2 cellular contexts compared by ENCODE assay signal in the genomic region with DNA sequence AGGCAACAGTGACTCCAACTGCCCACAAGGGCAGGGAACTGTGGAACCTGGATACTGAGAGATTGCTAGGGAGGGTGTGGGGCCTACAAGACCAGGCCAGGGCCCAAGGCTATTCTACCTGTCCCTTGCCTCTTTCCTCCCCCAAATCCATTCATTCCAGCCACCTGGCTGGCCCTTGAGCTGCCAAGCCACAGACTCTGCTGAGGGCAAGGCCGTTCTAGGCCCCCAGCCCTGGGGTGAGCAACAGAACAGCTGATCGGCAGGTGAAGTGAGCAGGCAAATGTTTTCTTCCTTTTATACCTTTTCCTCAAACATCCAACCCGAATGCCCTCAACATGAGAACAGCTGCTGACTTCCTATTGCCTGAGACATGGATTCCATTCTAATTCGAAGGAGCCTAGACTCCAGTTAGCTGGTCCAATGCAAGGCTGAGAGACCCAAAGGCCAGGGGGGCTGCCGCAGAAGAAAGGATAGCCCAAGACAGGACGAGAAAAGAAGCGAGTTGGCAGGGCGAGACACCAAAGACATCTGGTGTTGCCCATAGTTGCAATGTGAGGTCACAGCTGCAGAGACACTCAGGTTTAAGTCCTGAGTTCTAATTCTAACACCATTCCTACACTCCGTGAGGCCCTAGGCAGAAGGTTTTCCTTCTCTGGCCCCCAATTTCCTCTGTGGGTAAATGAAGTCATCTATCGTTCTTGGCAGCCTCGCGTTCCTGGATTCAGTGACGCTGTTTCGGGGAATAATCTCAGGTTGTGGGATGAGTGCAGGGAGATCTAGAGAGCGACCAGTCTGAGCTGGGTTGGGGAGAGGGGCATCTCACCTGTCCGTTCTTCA.
A peak's percentile ranks its signal among the peaks of the same experiment; 100 is the strongest.
TF ChIP-seq lines count a peak whose summit lies in the region.

No MANE protein-coding gene starts in this region.

TF ChIP-seq in GM23338, 12 proteins besides CTCF, POLR2A, EP300 and RAD21:
- TF ChIP-seq EZH2 (IDR thresholded peaks at IDR 0.05; ENCODE audit: low read depth, unreplicated experiment) = peak; percentile 95
- TF ChIP-seq, protein P1, sequence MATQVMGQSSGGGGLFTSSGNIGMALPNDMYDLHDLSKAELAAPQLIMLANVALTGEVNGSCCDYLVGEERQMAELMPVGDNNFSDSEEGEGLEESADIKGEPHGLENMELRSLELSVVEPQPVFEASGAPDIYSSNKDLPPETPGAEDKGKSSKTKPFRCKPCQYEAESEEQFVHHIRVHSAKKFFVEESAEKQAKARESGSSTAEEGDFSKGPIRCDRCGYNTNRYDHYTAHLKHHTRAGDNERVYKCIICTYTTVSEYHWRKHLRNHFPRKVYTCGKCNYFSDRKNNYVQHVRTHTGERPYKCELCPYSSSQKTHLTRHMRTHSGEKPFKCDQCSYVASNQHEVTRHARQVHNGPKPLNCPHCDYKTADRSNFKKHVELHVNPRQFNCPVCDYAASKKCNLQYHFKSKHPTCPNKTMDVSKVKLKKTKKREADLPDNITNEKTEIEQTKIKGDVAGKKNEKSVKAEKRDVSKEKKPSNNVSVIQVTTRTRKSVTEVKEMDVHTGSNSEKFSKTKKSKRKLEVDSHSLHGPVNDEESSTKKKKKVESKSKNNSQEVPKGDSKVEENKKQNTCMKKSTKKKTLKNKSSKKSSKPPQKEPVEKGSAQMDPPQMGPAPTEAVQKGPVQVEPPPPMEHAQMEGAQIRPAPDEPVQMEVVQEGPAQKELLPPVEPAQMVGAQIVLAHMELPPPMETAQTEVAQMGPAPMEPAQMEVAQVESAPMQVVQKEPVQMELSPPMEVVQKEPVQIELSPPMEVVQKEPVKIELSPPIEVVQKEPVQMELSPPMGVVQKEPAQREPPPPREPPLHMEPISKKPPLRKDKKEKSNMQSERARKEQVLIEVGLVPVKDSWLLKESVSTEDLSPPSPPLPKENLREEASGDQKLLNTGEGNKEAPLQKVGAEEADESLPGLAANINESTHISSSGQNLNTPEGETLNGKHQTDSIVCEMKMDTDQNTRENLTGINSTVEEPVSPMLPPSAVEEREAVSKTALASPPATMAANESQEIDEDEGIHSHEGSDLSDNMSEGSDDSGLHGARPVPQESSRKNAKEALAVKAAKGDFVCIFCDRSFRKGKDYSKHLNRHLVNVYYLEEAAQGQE (IDR thresholded peaks at IDR 0.05; ENCODE audit: unreplicated experiment) = no peak
- TF ChIP-seq POLR2AphosphoS5 (IDR thresholded peaks at IDR 0.05; ENCODE audit: low read depth) = no peak
- TF ChIP-seq, protein P2, sequence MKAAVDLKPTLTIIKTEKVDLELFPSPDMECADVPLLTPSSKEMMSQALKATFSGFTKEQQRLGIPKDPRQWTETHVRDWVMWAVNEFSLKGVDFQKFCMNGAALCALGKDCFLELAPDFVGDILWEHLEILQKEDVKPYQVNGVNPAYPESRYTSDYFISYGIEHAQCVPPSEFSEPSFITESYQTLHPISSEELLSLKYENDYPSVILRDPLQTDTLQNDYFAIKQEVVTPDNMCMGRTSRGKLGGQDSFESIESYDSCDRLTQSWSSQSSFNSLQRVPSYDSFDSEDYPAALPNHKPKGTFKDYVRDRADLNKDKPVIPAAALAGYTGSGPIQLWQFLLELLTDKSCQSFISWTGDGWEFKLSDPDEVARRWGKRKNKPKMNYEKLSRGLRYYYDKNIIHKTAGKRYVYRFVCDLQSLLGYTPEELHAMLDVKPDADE (IDR thresholded peaks at IDR 0.05) = no peak
- no peak for TF ChIP-seq CREB1 (CRISPR knock-in tag; IDR thresholded peaks at IDR 0.05; ENCODE audit: low read depth)
- TF ChIP-seq STAT1 (IDR thresholded peaks at IDR 0.05; ENCODE audit: unreplicated experiment) = no peak
- peak; percentile 79 for TF ChIP-seq EZH2phosphoT487 (IDR thresholded peaks at IDR 0.05; ENCODE audit: unreplicated experiment)

TF ChIP-seq in H1, 55 proteins besides CTCF, POLR2A, EP300 and RAD21:
- TF ChIP-seq RNF2 (IDR thresholded peaks at IDR 0.05; ENCODE audit: borderline replicate concordance, low read depth, low read length, missing control alignments, poor library complexity, severe bottlenecking) (peak; percentile 47), NANOG (IDR thresholded peaks at IDR 0.05; ENCODE audit: insufficient read depth, low read depth, low read length, poor library complexity, severe bottlenecking) (no peak), BACH1 (IDR thresholded peaks at IDR 0.05; ENCODE audit: low read length) (no peak), SRF (IDR thresholded peaks at IDR 0.05; ENCODE audit: low read depth, low read length) (no peak)
